1 cellular context compared by ENCODE assay signal in the genomic region with DNA sequence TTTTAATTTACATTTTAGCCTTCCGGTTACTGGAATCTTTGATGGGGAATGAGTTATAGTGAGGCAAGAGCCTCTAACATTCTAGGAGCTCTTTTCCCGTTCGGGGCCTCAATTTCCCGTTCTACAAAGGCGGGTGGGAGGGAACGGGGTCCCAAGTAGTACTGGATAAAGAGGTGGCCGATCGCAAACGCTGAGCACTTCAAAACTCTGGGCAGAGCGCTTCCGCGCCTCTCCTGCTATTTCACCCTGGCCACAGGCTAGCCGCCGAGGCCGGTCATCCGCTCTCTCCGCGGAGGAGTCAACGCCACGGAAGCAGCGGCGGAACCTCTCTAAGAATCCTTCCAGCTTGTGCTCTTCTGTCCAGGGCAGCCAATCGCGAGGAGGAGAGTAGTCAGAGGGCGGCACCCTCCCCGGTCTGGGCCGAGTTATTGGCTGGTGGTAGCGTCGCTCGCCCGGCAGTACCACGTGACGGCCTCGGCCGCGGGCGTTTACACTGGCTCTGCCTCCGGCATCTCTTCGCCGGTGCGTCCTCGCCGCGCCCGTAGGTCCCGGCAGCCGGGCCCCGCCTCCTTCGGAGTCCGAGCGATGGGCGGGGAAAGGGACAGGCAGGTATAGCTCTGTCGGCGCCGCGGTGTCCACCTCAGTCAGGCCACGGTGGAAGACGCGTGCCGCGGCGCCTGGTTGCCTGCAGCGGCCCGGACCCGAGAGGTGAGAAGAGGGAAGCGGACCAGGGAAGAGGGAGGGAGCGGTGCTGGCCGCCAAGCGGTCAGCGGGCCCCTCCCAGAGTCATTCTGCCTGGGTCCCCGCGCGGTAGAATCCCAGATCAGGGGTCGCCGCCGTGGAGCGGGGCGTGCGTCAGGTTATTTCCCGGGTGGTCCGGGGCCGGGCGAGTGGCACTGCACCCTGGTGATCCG.
TF ChIP-seq lines count a peak whose summit lies in the region.

A gene (plus strand): TSS at position 487 of the 914 bp plus-strand sequence. CDS start 16,895 bp downstream, outside the sequence.

TF ChIP-seq in K562, 482 proteins besides CTCF, POLR2A, EP300 and RAD21 (continued from another document and continues in another):
- TF ChIP-seq, protein P1, sequence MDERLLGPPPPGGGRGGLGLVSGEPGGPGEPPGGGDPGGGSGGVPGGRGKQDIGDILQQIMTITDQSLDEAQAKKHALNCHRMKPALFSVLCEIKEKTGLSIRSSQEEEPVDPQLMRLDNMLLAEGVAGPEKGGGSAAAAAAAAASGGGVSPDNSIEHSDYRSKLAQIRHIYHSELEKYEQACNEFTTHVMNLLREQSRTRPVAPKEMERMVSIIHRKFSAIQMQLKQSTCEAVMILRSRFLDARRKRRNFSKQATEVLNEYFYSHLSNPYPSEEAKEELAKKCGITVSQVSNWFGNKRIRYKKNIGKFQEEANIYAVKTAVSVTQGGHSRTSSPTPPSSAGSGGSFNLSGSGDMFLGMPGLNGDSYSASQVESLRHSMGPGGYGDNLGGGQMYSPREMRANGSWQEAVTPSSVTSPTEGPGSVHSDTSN (CRISPR knock-in tag; IDR thresholded peaks at IDR 0.05; ENCODE audit: low read depth), result peak; percentile 98
- TF ChIP-seq, protein P1 (tag; conservative IDR thresholded peaks at IDR 0.05; ENCODE audit: low read depth), result peak; percentile 99
- TF ChIP-seq ZNF830 (CRISPR knock-in tag; IDR thresholded peaks at IDR 0.05) (peak; percentile 61; the same call in 1 of the 2 replicates), HIVEP1 (CRISPR knock-in tag; IDR thresholded peaks at IDR 0.05) (no peak), EZH2 (IDR thresholded peaks at IDR 0.05; ENCODE audit: borderline replicate concordance, low read depth, low read length) (no peak), JUND (IDR thresholded peaks at IDR 0.05; ENCODE audit: borderline replicate concordance, low read depth, low read length) (no peak), JUND (tag; IDR thresholded peaks at IDR 0.05; ENCODE audit: borderline replicate concordance, low read depth, low read length) (no peak; the same call in 2 of the 3 replicates), KLF1 (tag; IDR thresholded peaks at IDR 0.05) (no peak), ZNF12 (CRISPR knock-in tag; IDR thresholded peaks at IDR 0.05) (0 out of 2 replicates have a peak, but pooled peaks have one; percentile 9), THRAP3 (IDR thresholded peaks at IDR 0.05; ENCODE audit: borderline replicate concordance) (no peak), NFXL1 (CRISPR knock-in tag; IDR thresholded peaks at IDR 0.05) (no peak), POLR3A (IDR thresholded peaks at IDR 0.05; ENCODE audit: borderline replicate concordance, extremely low read depth, insufficient read depth, insufficient read length) (no peak), IFI16 (CRISPR knock-in tag; IDR thresholded peaks at IDR 0.05) (no peak), GTF2F1 (IDR thresholded peaks at IDR 0.05; ENCODE audit: low read depth, low read length) (no peak; the same call in 1 of the 2 replicates), ZNF76 (CRISPR knock-in tag; IDR thresholded peaks at IDR 0.05; ENCODE audit: borderline replicate concordance) (no peak)
- TF ChIP-seq, protein P2, sequence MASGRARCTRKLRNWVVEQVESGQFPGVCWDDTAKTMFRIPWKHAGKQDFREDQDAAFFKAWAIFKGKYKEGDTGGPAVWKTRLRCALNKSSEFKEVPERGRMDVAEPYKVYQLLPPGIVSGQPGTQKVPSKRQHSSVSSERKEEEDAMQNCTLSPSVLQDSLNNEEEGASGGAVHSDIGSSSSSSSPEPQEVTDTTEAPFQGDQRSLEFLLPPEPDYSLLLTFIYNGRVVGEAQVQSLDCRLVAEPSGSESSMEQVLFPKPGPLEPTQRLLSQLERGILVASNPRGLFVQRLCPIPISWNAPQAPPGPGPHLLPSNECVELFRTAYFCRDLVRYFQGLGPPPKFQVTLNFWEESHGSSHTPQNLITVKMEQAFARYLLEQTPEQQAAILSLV (tag; IDR thresholded peaks at IDR 0.05), result no peak
- TF ChIP-seq, protein P3, sequence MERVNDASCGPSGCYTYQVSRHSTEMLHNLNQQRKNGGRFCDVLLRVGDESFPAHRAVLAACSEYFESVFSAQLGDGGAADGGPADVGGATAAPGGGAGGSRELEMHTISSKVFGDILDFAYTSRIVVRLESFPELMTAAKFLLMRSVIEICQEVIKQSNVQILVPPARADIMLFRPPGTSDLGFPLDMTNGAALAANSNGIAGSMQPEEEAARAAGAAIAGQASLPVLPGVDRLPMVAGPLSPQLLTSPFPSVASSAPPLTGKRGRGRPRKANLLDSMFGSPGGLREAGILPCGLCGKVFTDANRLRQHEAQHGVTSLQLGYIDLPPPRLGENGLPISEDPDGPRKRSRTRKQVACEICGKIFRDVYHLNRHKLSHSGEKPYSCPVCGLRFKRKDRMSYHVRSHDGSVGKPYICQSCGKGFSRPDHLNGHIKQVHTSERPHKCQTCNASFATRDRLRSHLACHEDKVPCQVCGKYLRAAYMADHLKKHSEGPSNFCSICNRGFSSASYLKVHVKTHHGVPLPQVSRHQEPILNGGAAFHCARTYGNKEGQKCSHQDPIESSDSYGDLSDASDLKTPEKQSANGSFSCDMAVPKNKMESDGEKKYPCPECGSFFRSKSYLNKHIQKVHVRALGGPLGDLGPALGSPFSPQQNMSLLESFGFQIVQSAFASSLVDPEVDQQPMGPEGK (CRISPR knock-in tag; IDR thresholded peaks at IDR 0.05; ENCODE audit: borderline replicate concordance), result no peak
- TF ChIP-seq, protein P4, sequence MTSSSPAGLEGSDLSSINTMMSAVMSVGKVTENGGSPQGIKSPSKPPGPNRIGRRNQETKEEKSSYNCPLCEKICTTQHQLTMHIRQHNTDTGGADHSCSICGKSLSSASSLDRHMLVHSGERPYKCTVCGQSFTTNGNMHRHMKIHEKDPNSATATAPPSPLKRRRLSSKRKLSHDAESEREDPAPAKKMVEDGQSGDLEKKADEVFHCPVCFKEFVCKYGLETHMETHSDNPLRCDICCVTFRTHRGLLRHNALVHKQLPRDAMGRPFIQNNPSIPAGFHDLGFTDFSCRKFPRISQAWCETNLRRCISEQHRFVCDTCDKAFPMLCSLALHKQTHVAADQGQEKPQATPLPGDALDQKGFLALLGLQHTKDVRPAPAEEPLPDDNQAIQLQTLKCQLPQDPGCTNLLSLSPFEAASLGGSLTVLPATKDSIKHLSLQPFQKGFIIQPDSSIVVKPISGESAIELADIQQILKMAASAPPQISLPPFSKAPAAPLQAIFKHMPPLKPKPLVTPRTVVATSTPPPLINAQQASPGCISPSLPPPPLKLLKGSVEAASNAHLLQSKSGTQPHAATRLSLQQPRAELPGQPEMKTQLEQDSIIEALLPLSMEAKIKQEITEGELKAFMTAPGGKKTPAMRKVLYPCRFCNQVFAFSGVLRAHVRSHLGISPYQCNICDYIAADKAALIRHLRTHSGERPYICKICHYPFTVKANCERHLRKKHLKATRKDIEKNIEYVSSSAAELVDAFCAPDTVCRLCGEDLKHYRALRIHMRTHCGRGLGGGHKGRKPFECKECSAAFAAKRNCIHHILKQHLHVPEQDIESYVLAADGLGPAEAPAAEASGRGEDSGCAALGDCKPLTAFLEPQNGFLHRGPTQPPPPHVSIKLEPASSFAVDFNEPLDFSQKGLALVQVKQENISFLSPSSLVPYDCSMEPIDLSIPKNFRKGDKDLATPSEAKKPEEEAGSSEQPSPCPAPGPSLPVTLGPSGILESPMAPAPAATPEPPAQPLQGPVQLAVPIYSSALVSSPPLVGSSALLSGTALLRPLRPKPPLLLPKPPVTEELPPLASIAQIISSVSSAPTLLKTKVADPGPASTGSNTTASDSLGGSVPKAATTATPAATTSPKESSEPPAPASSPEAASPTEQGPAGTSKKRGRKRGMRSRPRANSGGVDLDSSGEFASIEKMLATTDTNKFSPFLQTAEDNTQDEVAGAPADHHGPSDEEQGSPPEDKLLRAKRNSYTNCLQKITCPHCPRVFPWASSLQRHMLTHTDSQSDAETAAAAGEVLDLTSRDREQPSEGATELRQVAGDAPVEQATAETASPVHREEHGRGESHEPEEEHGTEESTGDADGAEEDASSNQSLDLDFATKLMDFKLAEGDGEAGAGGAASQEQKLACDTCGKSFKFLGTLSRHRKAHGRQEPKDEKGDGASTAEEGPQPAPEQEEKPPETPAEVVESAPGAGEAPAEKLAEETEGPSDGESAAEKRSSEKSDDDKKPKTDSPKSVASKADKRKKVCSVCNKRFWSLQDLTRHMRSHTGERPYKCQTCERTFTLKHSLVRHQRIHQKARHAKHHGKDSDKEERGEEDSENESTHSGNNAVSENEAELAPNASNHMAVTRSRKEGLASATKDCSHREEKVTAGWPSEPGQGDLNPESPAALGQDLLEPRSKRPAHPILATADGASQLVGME (CRISPR knock-in tag; IDR thresholded peaks at IDR 0.05), result no peak; the same call in 1 of the 2 replicates
- TF ChIP-seq, protein P5, sequence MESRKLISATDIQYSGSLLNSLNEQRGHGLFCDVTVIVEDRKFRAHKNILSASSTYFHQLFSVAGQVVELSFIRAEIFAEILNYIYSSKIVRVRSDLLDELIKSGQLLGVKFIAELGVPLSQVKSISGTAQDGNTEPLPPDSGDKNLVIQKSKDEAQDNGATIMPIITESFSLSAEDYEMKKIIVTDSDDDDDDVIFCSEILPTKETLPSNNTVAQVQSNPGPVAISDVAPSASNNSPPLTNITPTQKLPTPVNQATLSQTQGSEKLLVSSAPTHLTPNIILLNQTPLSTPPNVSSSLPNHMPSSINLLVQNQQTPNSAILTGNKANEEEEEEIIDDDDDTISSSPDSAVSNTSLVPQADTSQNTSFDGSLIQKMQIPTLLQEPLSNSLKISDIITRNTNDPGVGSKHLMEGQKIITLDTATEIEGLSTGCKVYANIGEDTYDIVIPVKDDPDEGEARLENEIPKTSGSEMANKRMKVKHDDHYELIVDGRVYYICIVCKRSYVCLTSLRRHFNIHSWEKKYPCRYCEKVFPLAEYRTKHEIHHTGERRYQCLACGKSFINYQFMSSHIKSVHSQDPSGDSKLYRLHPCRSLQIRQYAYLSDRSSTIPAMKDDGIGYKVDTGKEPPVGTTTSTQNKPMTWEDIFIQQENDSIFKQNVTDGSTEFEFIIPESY (CRISPR knock-in tag; IDR thresholded peaks at IDR 0.05), result peak; percentile 9; the same call in 1 of the 2 replicates
- TF ChIP-seq, protein P6, sequence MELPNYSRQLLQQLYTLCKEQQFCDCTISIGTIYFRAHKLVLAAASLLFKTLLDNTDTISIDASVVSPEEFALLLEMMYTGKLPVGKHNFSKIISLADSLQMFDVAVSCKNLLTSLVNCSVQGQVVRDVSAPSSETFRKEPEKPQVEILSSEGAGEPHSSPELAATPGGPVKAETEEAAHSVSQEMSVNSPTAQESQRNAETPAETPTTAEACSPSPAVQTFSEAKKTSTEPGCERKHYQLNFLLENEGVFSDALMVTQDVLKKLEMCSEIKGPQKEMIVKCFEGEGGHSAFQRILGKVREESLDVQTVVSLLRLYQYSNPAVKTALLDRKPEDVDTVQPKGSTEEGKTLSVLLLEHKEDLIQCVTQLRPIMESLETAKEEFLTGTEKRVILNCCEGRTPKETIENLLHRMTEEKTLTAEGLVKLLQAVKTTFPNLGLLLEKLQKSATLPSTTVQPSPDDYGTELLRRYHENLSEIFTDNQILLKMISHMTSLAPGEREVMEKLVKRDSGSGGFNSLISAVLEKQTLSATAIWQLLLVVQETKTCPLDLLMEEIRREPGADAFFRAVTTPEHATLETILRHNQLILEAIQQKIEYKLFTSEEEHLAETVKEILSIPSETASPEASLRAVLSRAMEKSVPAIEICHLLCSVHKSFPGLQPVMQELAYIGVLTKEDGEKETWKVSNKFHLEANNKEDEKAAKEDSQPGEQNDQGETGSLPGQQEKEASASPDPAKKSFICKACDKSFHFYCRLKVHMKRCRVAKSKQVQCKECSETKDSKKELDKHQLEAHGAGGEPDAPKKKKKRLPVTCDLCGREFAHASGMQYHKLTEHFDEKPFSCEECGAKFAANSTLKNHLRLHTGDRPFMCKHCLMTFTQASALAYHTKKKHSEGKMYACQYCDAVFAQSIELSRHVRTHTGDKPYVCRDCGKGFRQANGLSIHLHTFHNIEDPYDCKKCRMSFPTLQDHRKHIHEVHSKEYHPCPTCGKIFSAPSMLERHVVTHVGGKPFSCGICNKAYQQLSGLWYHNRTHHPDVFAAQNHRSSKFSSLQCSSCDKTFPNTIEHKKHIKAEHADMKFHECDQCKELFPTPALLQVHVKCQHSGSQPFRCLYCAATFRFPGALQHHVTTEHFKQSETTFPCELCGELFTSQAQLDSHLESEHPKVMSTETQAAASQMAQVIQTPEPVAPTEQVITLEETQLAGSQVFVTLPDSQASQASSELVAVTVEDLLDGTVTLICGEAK (IDR thresholded peaks at IDR 0.05), result 0 out of 2 replicates have a peak, but pooled peaks have one; percentile 5
- TF ChIP-seq, protein P6 (CRISPR knock-in tag; IDR thresholded peaks at IDR 0.05), result no peak
